In the genomic region with DNA sequence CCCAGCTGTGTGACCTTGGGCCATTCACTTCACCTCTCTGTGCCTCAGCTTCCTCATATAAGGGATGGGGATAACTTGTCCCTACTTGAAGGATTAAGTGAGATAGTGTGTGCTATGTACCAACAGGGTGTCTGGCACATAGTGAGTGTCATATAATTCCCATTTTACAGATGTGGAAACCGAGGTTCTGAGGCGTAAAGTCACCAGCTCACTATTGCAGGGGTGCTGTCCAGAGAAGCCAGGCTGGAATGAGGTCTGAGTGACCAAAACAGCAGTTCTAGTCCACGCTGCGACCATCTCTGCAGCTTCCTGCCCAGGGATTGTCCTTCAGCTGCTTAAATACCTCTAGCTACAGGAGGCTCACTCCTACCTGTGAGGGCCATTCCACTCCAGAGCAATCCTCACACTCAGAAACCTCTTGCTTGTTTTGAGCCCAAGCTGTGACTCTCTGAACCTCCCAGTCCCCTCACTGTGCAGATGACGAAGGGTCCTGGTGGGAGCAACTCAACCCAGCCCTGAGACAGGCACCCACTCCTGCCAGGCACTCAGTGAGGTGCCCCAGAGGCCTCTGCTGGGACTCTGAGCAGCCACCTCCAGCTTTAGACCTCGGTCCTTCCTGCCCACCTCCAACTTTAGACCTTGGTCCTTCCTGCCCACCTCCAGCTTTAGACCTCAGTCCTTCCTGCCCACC, we compare ENCODE assay signal across 1 cellular context.
TF ChIP-seq lines count a peak whose summit lies in the region.

No MANE protein-coding gene starts in this region.

TF ChIP-seq in GM12878, 131 proteins besides CTCF, POLR2A, EP300 and RAD21:
- no peak for TF ChIP-seq JUND (IDR thresholded peaks at IDR 0.05; ENCODE audit: low read depth, low read length)
